9 cellular contexts compared by ENCODE assay signal in genomic region chr15:91694131-91694828, GRCh38.
A peak's percentile ranks its signal among the peaks of the same experiment; 100 is the strongest.
DNase-seq lines count a peak whose midpoint lies in the region; ATAC-seq and TF ChIP-seq lines count a peak whose summit lies in the region.
"Had no signal": no experiment of that assay in that cellular context is flagged by ENCODE, and none has a peak within 500 bp of the region (broad histone marks: within the 10 kb centered on the region; RNA-seq: fewer than 3 reads in every experiment).

No MANE protein-coding gene starts in this region.

- H3K36me3 ChIP-seq in GM23248 (ENCODE audit: low read depth) (no peaks in the 10 kb centered on the region), stomach (no peaks in the 10 kb centered on the region)

- H3K27ac Mint-ChIP-seq in brain, result peak overlapping the region; percentile 36 to 97 (median 88)

- peaks cover 48% of the 10 kb centered on the region for H3K4me1 Mint-ChIP-seq in brain

- H3K36me3 Mint-ChIP-seq in brain, result no peaks in the 10 kb centered on the region

- peak overlapping the region; percentile 63 for H3K4me2 ChIP-seq in GM23248 (ENCODE audit: unreplicated experiment)

- TF ChIP-seq CTCF in brain (conservative IDR thresholded peaks at IDR 0.05) (no peak), stomach (IDR thresholded peaks at IDR 0.05) (no peak)

- H3K27ac ChIP-seq in GM23248, result peak overlapping the region; percentile 87
- peak overlapping the region; percentile 41 to 86 (median 77) for H3K27ac ChIP-seq in stomach

- H3K4me1 ChIP-seq in GM23248 (ENCODE audit: insufficient read depth) (peaks cover 11% of the 10 kb centered on the region; the same call in 1 of the 2 replicates), stomach (peaks cover 0 to 14% (median 7%) of the 10 kb centered on the region in 4 donors)

- in situ Hi-C loops in GM23248 (cut with MboI), result no loop called here

- intact Hi-C loops in stomach (cut with DNase I; ENCODE audit: low total_unique reads), result no loop called here

- no peaks in the 10 kb centered on the region for H4K20me1 ChIP-seq in GM23248 (ENCODE audit: insufficient read depth)

- ATAC-seq in left lobe of liver, result peak; percentile 76
- ATAC-seq in HG02970 (IDR thresholded peaks at IDR 0.05; ENCODE audit: low FRiP score, unreplicated experiment), result no peak

- H3K27me3 ChIP-seq in GM23248 (replicated peaks; ENCODE audit: insufficient read depth) (no peaks in the 10 kb centered on the region), stomach (no peaks in the 10 kb centered on the region)

- no peaks in the 10 kb centered on the region for H3K79me2 ChIP-seq in GM23248 (ENCODE audit: insufficient read depth)

- TF ChIP-seq POLR2A in stomach (IDR thresholded peaks at IDR 0.05), result no peak

- WGBS in GM23248 (ENCODE audit: low coverage in 1 of 2, low lambda C conversion rate in 2 of 2, missing lambda C conversion rate in 2 of 2), 2 experiments, result 3 to 6% methylated on average over 11 of the region's 11 CpGs
- WGBS in stomach, 5 donors, result 66 to 85% (median 72%) methylated on average over 11 of the region's 11 CpGs

- H3K9me3 Mint-ChIP-seq in brain, result no peaks in the 10 kb centered on the region

- peak; percentile 79 for DNase-seq in GM23248
- no peak for DNase-seq in left lobe of liver (ENCODE audit: low spot score)
- no peak for DNase-seq in stomach
- DNase-seq in stimulated activated CD4-positive, alpha-beta T cell treated with anti-CD3 and anti-CD28 coated beads, Interleukin-2, amount 100 ng/mL, for 24 hours, result no peak
- DNase-seq in GM19240 (ENCODE audit: insufficient read length, low spot score), result no peak
- no peak for DNase-seq in stimulated activated CD4-positive, alpha-beta T cell treated with anti-CD3 and anti-CD28 coated beads, Interleukin-1b, Interleukin-23, amount 100 ng/mL, for 48 hours
- DNase-seq: activated T-cell treated with anti-CD3 and anti-CD28 coated beads, Interleukin-2, amount 50 U/mL, for 48 hours had no signal

- H3K4me3 Mint-ChIP-seq in brain, result peak overlapping the region in 2 of 5 experiments; percentile 5 to 14

- H3K9me3 ChIP-seq in GM23248 (ENCODE audit: low read depth) (no peaks in the 10 kb centered on the region), stomach (no peaks in the 10 kb centered on the region)

- H3K9me2 ChIP-seq in GM23248 (ENCODE audit: insufficient read depth), result no peaks in the 10 kb centered on the region

- H3K4me3 ChIP-seq in GM23248 (peak overlapping the region; percentile 54), stomach (peak overlapping the region in 2 of 4 donors; percentile 4 to 13)

- H3K9ac ChIP-seq in GM23248, result peak overlapping the region; percentile 72

- peaks cover 2% of the 10 kb centered on the region for H3K27me3 Mint-ChIP-seq in brain

- peaks cover 16% of the 10 kb centered on the region; the same call in 1 of the 2 replicates for H3F3A ChIP-seq in GM23248 (ENCODE audit: insufficient read depth)

- TF ChIP-seq EP300 in stomach (IDR thresholded peaks at IDR 0.05), result no peak

- peak overlapping the region; percentile 80 for H2AFZ ChIP-seq in GM23248
